In the genomic region with DNA sequence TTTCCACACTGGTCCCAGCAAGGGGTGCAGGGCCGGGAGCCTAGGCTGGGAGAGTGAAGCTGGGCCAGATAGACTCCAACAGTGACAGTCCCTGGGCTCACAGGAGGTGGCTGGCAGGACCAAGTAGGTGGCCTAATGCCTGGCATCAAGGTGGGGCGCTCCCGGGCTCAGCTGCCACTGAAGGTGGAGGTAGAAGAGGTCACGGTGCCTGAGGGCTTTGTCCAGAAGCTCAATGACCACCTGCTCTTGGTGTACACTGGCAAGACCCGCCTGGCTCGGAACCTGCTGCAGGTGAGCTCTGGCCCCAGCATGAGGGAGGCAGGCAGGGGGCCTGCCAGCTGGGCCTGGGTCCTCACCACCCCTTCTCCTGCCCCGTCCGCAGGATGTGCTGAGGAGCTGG, we compare ENCODE assay signal across 15 cellular contexts. TPM values are rescaled to one million over a fixed set of nuclear protein-coding genes. Genes with fewer than 3 reads are reported as not detected.
DNase-seq lines count a peak whose midpoint lies in the region; ATAC-seq and TF ChIP-seq lines count a peak whose summit lies in the region.
"Had no signal": no experiment of that assay in that cellular context is flagged by ENCODE, and none has a peak within 500 bp of the region (broad histone marks: within the 10 kb centered on the region; RNA-seq: fewer than 3 reads in every experiment).

No MANE protein-coding gene starts in this region.

- 82 to 100% (median 91%) methylated on average over 1 to 8 of the region's 8 CpGs for WGBS in heart left ventricle, 4 donors
- 90 to 92% methylated on average over 3 to 8 of the region's 8 CpGs for WGBS in endodermal cell (ENCODE audit: insufficient coverage in 1 of 2, insufficient read length in 1 of 2), 2 experiments
- 69 to 79% methylated on average over 6 to 7 of the region's 8 CpGs for WGBS in upper lobe of left lung, 2 donors
- WGBS in body of pancreas, 2 donors = 70 to 85% methylated on average over 2 to 8 of the region's 8 CpGs

- H3K27me3 ChIP-seq in heart left ventricle = no peaks in the 10 kb centered on the region
- no peaks in the 10 kb centered on the region for H3K27me3 ChIP-seq in endodermal cell (ENCODE audit: control insufficient read depth, insufficient read depth, low read length, poor library complexity, severe bottlenecking)
- no peaks in the 10 kb centered on the region for H3K27me3 ChIP-seq in upper lobe of left lung
- no peaks in the 10 kb centered on the region for H3K27me3 ChIP-seq in body of pancreas
- H3K27me3 ChIP-seq: ascending aorta, colonic mucosa, suprapubic skin had no signal

- 0 out of 2 replicates have a peak, but pooled peaks cover 3% of the 10 kb centered on the region for H3K4me1 Mint-ChIP-seq in WTC11
- H3K4me1 Mint-ChIP-seq in endodermal cell = no peaks in the 10 kb centered on the region

- CTCF ChIA-PET in WTC11 (lab: Charles Lee) = interaction anchor here (0.9 to 5.3 kb wide), 2 partner anchors 8 to 83 kb away, joined by 4 to 22 read pairs; no protein-coding TSS in a partner anchor

- H3K27me3 Mint-ChIP-seq in WTC11 (ENCODE audit: low read depth) (no peaks in the 10 kb centered on the region), endodermal cell (ENCODE audit: insufficient read depth) (no peaks in the 10 kb centered on the region)

- H3K36me3 ChIP-seq in heart left ventricle (peaks cover 0 to 78% (median 54%) of the 10 kb centered on the region in 9 donors), endodermal cell (ENCODE audit: control insufficient read depth, insufficient read depth, low read length) (peaks cover 24% of the 10 kb centered on the region), upper lobe of left lung (peaks cover 9 to 84% (median 59%) of the 10 kb centered on the region in 4 donors), body of pancreas (replicated peaks in 1 of 2; ENCODE audit: insufficient read depth in 1 of 2, low read depth in 2 of 2) (peaks cover 0 to 25% of the 10 kb centered on the region in 2 donors)
- H3K36me3 ChIP-seq: colonic mucosa had no signal

- H3K27ac Mint-ChIP-seq in WTC11 = 0 out of 2 replicates have a peak overlapping the region, but pooled peaks have one; percentile 57
- peak overlapping the region; percentile 44 for H3K27ac Mint-ChIP-seq in endodermal cell

- POLR2A ChIA-PET in WTC11 (lab: Charles Lee) = interaction anchor here (1.0 to 1.5 kb wide), 3 partner anchors 23 to 97 kb away, joined by 3 to 6 read pairs (median 3); no protein-coding TSS in a partner anchor

- no peaks in the 10 kb centered on the region for H3K9me3 Mint-ChIP-seq in WTC11
- H3K9me3 Mint-ChIP-seq in endodermal cell = no peaks in the 10 kb centered on the region
- H3K9me3 Mint-ChIP-seq: activated T-cell treated with anti-CD3 and anti-CD28 coated beads, Interleukin-2, amount 50 U/mL, for 4 hours had no signal

- H3K4me3 ChIP-seq in heart left ventricle (no peak overlapping the region), endodermal cell (ENCODE audit: low read length) (no peak overlapping the region), upper lobe of left lung (no peak overlapping the region), body of pancreas (no peak overlapping the region)
- H3K4me3 ChIP-seq: ascending aorta, colonic mucosa, suprapubic skin had no signal

- peak in 1 of 5 donors; percentile 50 for DNase-seq in heart left ventricle
- no peak for DNase-seq in cardiac septum (ENCODE audit: low spot score)
- DNase-seq in WTC11 (ENCODE audit: low spot score) = no peak
- no peak for DNase-seq in endodermal cell
- peak in 1 of 2 donors; percentile 55 for DNase-seq in upper lobe of left lung
- no peak for DNase-seq in body of pancreas
- DNase-seq: activated CD4-positive, CD25-positive, alpha-beta regulatory T cell treated with anti-CD3 and anti-CD28 coated beads, Interleukin-2, amount 50 U/mL, for 72 hours; activated T-cell treated with anti-CD3 and anti-CD28 coated beads, Interleukin-2, amount 50 U/mL, for 4 hours; Caco-2; colonic mucosa; EL; stimulated activated CD4-positive, alpha-beta T cell treated with anti-CD3 and anti-CD28 coated beads, Interleukin-2, amount 100 ng/mL, for 24 hours had no signal

- TF ChIP-seq CTCF in heart left ventricle (IDR thresholded peaks at IDR 0.05) (no peak), WTC11 (IDR thresholded peaks at IDR 0.05) (no peak), endodermal cell (conservative IDR thresholded peaks at IDR 0.05) (no peak), upper lobe of left lung (IDR thresholded peaks at IDR 0.05) (no peak), body of pancreas (IDR thresholded peaks at IDR 0.05) (no peak)

- ATAC-seq in heart left ventricle (no peak), WTC11 (no peak), upper lobe of left lung (ENCODE audit: low FRiP score in 2 of 2) (no peak), body of pancreas (no peak), HG02973 (IDR thresholded peaks at IDR 0.05; ENCODE audit: unreplicated experiment) (no peak)
- ATAC-seq: activated T-cell treated with anti-CD3 and anti-CD28 coated beads, Interleukin-2, amount 50 U/mL, for 4 hours had no signal

- H3K36me3 Mint-ChIP-seq in WTC11 = peaks cover 4% of the 10 kb centered on the region; the same call in 1 of the 2 replicates
- H3K36me3 Mint-ChIP-seq in endodermal cell (ENCODE audit: low read depth) = peaks cover 21% of the 10 kb centered on the region

- H3K27ac ChIP-seq in heart left ventricle (peak overlapping the region in 10 of 12 donors; percentile 30 to 72 (median 55)), endodermal cell (ENCODE audit: low read depth, low read length) (no peak overlapping the region), upper lobe of left lung (peak overlapping the region in 3 of 4 donors; percentile 25 to 72 (median 57)), body of pancreas (no peak overlapping the region)
- H3K27ac ChIP-seq: ascending aorta, colonic mucosa, suprapubic skin had no signal

- no peak for TF ChIP-seq EP300 in upper lobe of left lung (IDR thresholded peaks at IDR 0.05)

- no peak overlapping the region for H3K9ac ChIP-seq in endodermal cell (ENCODE audit: extremely low read depth, low read length, poor library complexity, severe bottlenecking)

- H3K9me3 ChIP-seq in heart left ventricle = no peaks in the 10 kb centered on the region
- H3K9me3 ChIP-seq in endodermal cell (ENCODE audit: control insufficient read depth, low read length) = no peaks in the 10 kb centered on the region
- H3K9me3 ChIP-seq in upper lobe of left lung = no peaks in the 10 kb centered on the region
- H3K9me3 ChIP-seq in body of pancreas = no peaks in the 10 kb centered on the region
- H3K9me3 ChIP-seq: ascending aorta, Caco-2, colonic mucosa, suprapubic skin had no signal

- intact Hi-C loops in heart left ventricle (cut with DNase I) (loop anchor here in 3 of 10 donors (5.0 to 10.0 kb wide), 3 partner anchors 81 to 96 kb away; no protein-coding TSS in a partner anchor), cardiac septum (cut with DNase I) (loop anchor here (5.0 kb wide), 1 partner anchor 101 kb away; no protein-coding TSS in a partner anchor), body of pancreas (cut with DNase I) (no loop called here)

- H3K4me3 Mint-ChIP-seq in WTC11 (no peak overlapping the region), endodermal cell (no peak overlapping the region)
- H3K4me3 Mint-ChIP-seq: activated T-cell treated with anti-CD3 and anti-CD28 coated beads, Interleukin-2, amount 50 U/mL, for 4 hours had no signal

- H3K4me1 ChIP-seq in heart left ventricle = peaks cover 0 to 32% (median 24%) of the 10 kb centered on the region in 12 donors
- H3K4me1 ChIP-seq in endodermal cell (ENCODE audit: control insufficient read depth, insufficient read depth, low read length) = no peaks in the 10 kb centered on the region
- peaks cover 7 to 26% (median 16%) of the 10 kb centered on the region in 4 donors for H3K4me1 ChIP-seq in upper lobe of left lung
- H3K4me1 ChIP-seq in body of pancreas = no peaks in the 10 kb centered on the region
- H3K4me1 ChIP-seq: colonic mucosa had no signal

- TF ChIP-seq POLR2A in heart left ventricle (IDR thresholded peaks at IDR 0.05) = no peak
- TF ChIP-seq POLR2A in upper lobe of left lung (IDR thresholded peaks at IDR 0.05) = no peak
- no peak for TF ChIP-seq POLR2A in body of pancreas (IDR thresholded peaks at IDR 0.05)

TF ChIP-seq in WTC11, 78 proteins besides CTCF, POLR2A, EP300 and RAD21 (continues in another document):
- TF ChIP-seq MYBL2 (CRISPR knock-in tag; IDR thresholded peaks at IDR 0.05) = no peak

RNA-seq across cellular contexts. Expression of a gene that starts 23.8 kb away (rescaled TPM):
- total RNA-seq in heart left ventricle = 10 to 100 TPM in 3 of 9 donors, 1 to 10 TPM in 6; 6.5 to 17.3 (median 8.2) TPM
- 1 to 10 TPM; 5.9 to 8.4 TPM for polyA plus RNA-seq in heart left ventricle
- 9.4 TPM for total RNA-seq in cardiac septum
- total RNA-seq in WTC11 (2021) = 7.0 to 10.6 TPM (median 8.6 TPM) in 3 replicates
- total RNA-seq in endodermal cell = 10 to 100 TPM; 18.7 to 19.5 TPM
- 9.3 TPM for polyA plus RNA-seq in endodermal cell (2013, experiment 1 of 2)
- polyA plus RNA-seq in endodermal cell (2013, experiment 2 of 2) = 10.7 TPM
- total RNA-seq in upper lobe of left lung = 10 to 100 TPM; 16.0 to 51.3 (median 24.5) TPM
- 10 to 100 TPM; 15.0 to 28.3 TPM for total RNA-seq in body of pancreas

RNA-seq across cellular contexts. Expression of a gene that starts 39.3 kb away (rescaled TPM):
- total RNA-seq in heart left ventricle = 10 to 100 TPM; 16.7 to 44.6 (median 20.1) TPM
- polyA plus RNA-seq in heart left ventricle = 10 to 100 TPM in 1 of 2 donors, 1 to 10 TPM in 1; 8.4 to 23.7 TPM
- 24.2 TPM for total RNA-seq in cardiac septum
- total RNA-seq in WTC11 (2021) = 46.0 to 49.4 TPM (median 46.2 TPM) in 3 replicates
- total RNA-seq in endodermal cell = 10 to 100 TPM; 56.4 to 57.8 TPM
- polyA plus RNA-seq in endodermal cell (2013, experiment 1 of 2) = 28.0 TPM
- polyA plus RNA-seq in endodermal cell (2013, experiment 2 of 2) = 30.2 TPM
- 10 to 100 TPM; 12.5 to 50.3 (median 26.1) TPM for total RNA-seq in upper lobe of left lung
- total RNA-seq in body of pancreas = 10 to 100 TPM in 1 of 2 donors, 1 to 10 TPM in 1; 9.1 to 11.2 TPM

RNA-seq across cellular contexts. Expression of a gene that starts 45.2 kb away (rescaled TPM):
- total RNA-seq in heart left ventricle (10 to 100 TPM; 30.7 to 45.7 (median 41.7) TPM), cardiac septum (36.3 TPM), WTC11 (2021) (56.6 to 65.6 TPM (median 61.8 TPM) in 3 replicates), endodermal cell (10 to 100 TPM; 62.7 to 71.4 TPM), upper lobe of left lung (100 to 1,000 TPM in 1 of 6 donors, 10 to 100 TPM in 5; 35.0 to 111 (median 59.6) TPM), body of pancreas (10 to 100 TPM; 23.1 to 43.8 TPM)
- polyA plus RNA-seq in heart left ventricle = 10 to 100 TPM; 31.8 to 35.1 TPM
- polyA plus RNA-seq in endodermal cell (2013, experiment 1 of 2) = 45.1 TPM
- 43.5 TPM for polyA plus RNA-seq in endodermal cell (2013, experiment 2 of 2)

RNA-seq across cellular contexts. Expression of a gene that starts 45.4 kb away (rescaled TPM):
- total RNA-seq in heart left ventricle (100 to 1,000 TPM in 8 of 9 donors, 10 to 100 TPM in 1; 83.9 to 198 (median 158) TPM), cardiac septum (159 TPM), WTC11 (2021) (423 to 475 TPM (median 430 TPM) in 3 replicates), endodermal cell (100 to 1,000 TPM; 479 to 484 TPM), upper lobe of left lung (100 to 1,000 TPM in 3 of 6 donors, 10 to 100 TPM in 3; 63.9 to 168 (median 105) TPM), body of pancreas (10 to 100 TPM; 47.5 to 53.4 TPM)
- 10 to 100 TPM; 50.3 to 69.7 TPM for polyA plus RNA-seq in heart left ventricle
- polyA plus RNA-seq in endodermal cell (2013, experiment 1 of 2) = 277 TPM
- polyA plus RNA-seq in endodermal cell (2013, experiment 2 of 2) = 225 TPM

Comparison
In these comparisons a context has a peak if more than half of its experiments do, and no peak if none do; other contexts are left out.
1. H3K27ac ChIP-seq: peak in heart left ventricle (10 of 12) and upper lobe of left lung (3 of 4); none in endodermal cell (single experiment) and body of pancreas (0 of 4).